Comparison of ENCODE assay signal across 8 cellular contexts in the genomic region with DNA sequence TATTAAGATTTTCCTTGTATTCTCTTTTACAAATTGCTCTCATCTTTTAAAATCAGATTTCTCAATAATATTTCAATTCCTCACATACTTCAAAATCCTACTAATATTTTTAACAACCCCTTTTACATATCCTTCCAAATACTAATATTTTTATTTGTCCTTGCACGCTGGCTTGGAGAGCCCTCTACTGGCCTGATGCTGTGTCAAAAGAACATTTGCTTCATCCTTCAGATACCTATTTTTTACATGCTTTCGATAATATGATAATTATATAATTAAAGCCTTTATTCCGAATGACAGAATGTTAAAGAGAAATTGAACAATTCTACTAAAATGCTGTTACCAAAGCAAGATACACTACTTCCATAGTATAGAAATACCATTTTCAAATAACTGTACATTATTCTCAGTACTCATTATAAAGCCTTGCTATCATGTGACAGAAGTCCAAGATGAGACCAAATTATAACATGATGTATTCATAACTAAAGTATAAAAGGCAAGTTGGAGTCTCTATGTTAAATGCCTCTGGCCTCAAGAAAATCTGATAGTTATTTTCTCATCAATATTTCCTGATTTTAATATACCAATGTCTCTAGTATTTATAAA. TPM values are rescaled to one million over a fixed set of nuclear protein-coding genes. Genes with fewer than 3 reads are reported as not detected.
DNase-seq lines count a peak whose midpoint lies in the region; ATAC-seq and TF ChIP-seq lines count a peak whose summit lies in the region.

No MANE protein-coding gene starts in this region.

- H3K27me3 ChIP-seq in MG63, result no peaks in the 10 kb centered on the region
- no peaks in the 10 kb centered on the region for H3K27me3 ChIP-seq in spleen (replicated peaks in 1 of 7)

- H3K27ac ChIP-seq in spleen, result no peak overlapping the region

- peak in 1 of 11 experiments; percentile 13 for TF ChIP-seq CTCF in spleen (IDR thresholded peaks at IDR 0.05 in 8 of 11, conservative IDR thresholded peaks at IDR 0.05 in 3 of 11)

- no peak overlapping the region for H3K4me3 ChIP-seq in MG63
- H3K4me3 ChIP-seq in spleen, result no peak overlapping the region

- WGBS in spleen, 5 donors, result 73 to 87% (median 80%) methylated on average over 3 of the region's 3 CpGs

- no peaks in the 10 kb centered on the region for H3K9me3 ChIP-seq in MG63
- H3K9me3 ChIP-seq in spleen, result no peaks in the 10 kb centered on the region

- H3K36me3 ChIP-seq in MG63 (no peaks in the 10 kb centered on the region), spleen (peaks cover 0 to 20% (median 10%) of the 10 kb centered on the region in 6 donors)

- TF ChIP-seq POLR2A in spleen (IDR thresholded peaks at IDR 0.05), result no peak

- ATAC-seq in left lobe of liver (peak; percentile 65), GM19397 (IDR thresholded peaks at IDR 0.05; ENCODE audit: unreplicated experiment) (no peak)

- intact Hi-C loops in spleen (cut with DNase I; ENCODE audit: low total_unique reads), result no loop called here

- H3K4me1 ChIP-seq in spleen, result no peaks in the 10 kb centered on the region

- DNase-seq in DMS 273 (lab: John Stamatoyannopoulos, UW; ENCODE audit: unreplicated experiment) (peak; percentile 33), DMS 273 treated with DMSO at 0.1 percent for 48 hours (lab: John Stamatoyannopoulos, UW) (no peak), MG63 (peak; percentile 5), amniotic stem cell (lab: John Stamatoyannopoulos, UW) (peak; percentile 17), left lobe of liver (ENCODE audit: low spot score) (no peak), iPS-NIHi7 (ENCODE audit: extremely low spot score) (no peak), spleen (no peak)

RNA-seq across cellular contexts. Expression of gene PLN, which starts 39.0 kb away (rescaled TPM):
- not detected in 2 replicates for total RNA-seq in MG63 (2014; rRNA removed; shearing (Covaris generic); ENCODE audit: low replicate concordance)
- total RNA-seq in left lobe of liver (0.18 TPM), spleen (1 to 10 TPM in 6 of 7 donors, under 1 TPM in 1; 0.43 to 3.2 (median 1.5) TPM)
- polyA plus RNA-seq in spleen, result 1 to 10 TPM; 2.2 to 3.9 (median 2.3) TPM

Comparison
In these comparisons a context has a peak if more than half of its experiments do, and no peak if none do; other contexts are left out.
1. DNase-seq: peak in DMS 273 (single experiment), MG63 (single experiment) and amniotic stem cell (single experiment); none in DMS 273 treated with DMSO at 0.1 percent for 48 hours (single experiment), left lobe of liver (single experiment), iPS-NIHi7 (single experiment) and spleen (single experiment).